Comparison of ENCODE assay signal across 10 cellular contexts in the genomic region with DNA sequence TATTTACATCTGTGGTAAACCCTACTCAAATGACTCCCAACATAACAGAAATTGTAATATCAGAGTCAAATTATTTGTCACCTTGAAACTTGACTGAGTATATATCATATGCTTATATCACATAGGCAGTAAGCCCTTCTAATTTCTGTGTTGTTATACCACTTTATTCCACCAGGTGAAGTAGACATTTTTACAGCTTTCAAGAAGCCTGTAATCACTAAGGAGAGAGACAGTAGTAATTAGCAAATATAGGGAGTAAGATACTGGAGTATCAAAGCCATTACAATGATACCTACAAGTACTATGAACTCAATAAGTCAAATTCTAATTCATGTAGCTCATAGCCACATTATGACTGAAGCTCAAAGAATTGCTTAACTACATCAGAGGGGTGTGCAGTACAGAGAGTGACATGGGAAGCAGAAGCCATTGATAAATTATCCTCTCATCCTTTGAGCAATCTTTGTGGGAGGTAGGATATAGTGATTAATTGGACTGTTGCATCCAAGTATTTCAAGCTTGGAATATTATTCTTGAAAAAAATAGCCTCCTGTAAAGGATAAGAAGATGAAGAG.
DNase-seq lines count a peak whose midpoint lies in the region; ATAC-seq, FAIRE-seq and TF ChIP-seq lines count a peak whose summit lies in the region.
"Had no signal": no experiment of that assay in that cellular context is flagged by ENCODE, and none has a peak within 500 bp of the region (broad histone marks: within the 10 kb centered on the region; RNA-seq: fewer than 3 reads in every experiment).

No MANE protein-coding gene starts in this region.

- no peak overlapping the region for H3K4me3 ChIP-seq in BJ (ENCODE audit: low read depth, low read length)
- H3K4me3 ChIP-seq in bronchial epithelial cell (ENCODE audit: low read depth, low read length), result no peak overlapping the region
- H3K4me3 ChIP-seq in coronary artery, result no peak overlapping the region
- H3K4me3 ChIP-seq in thyroid gland (replicated peaks in 1 of 3), result no peak overlapping the region
- no peak overlapping the region for H3K4me3 ChIP-seq in CD8-positive, alpha-beta T cell (ENCODE audit: low read depth, low read length)
- H3K4me3 ChIP-seq: SJSA1 had no signal

- intact Hi-C loops in thyroid gland (cut with DNase I), result no loop called here
- intact Hi-C loops in CD8-positive, alpha-beta T cell (cut with DNase I, micrococcal nuclease), result no loop called here

- DNase-seq in BJ (ENCODE audit: low read depth) (no peak), bronchial epithelial cell (ENCODE audit: low read depth) (peak; percentile 42), DMS79 treated with DMSO at 0.1 percent for 48 hours (lab: John Stamatoyannopoulos, UW) (no peak), coronary artery (ENCODE audit: low spot score) (no peak), thyroid gland (no peak)
- DNase-seq in CD8-positive, alpha-beta T cell, result no peak
- DNase-seq: effector memory CD8-positive, alpha-beta T cell had no signal

- no peaks in the 10 kb centered on the region for H3K4me1 Mint-ChIP-seq in CD8-positive, alpha-beta T cell (ENCODE audit: low read depth)

- H3K9me3 ChIP-seq in thyroid gland, result no peaks in the 10 kb centered on the region
- H3K9me3 ChIP-seq in CD8-positive, alpha-beta T cell (ENCODE audit: low read length), result no peaks in the 10 kb centered on the region
- H3K9me3 ChIP-seq: SJSA1 had no signal

- no peaks in the 10 kb centered on the region for H3K36me3 ChIP-seq in BJ (ENCODE audit: control insufficient read depth, insufficient read depth, low read length)
- no peaks in the 10 kb centered on the region for H3K36me3 ChIP-seq in bronchial epithelial cell (ENCODE audit: control insufficient read depth, insufficient read depth, low read length)
- H3K36me3 ChIP-seq in thyroid gland, result no peaks in the 10 kb centered on the region
- no peaks in the 10 kb centered on the region for H3K36me3 ChIP-seq in CD8-positive, alpha-beta T cell (ENCODE audit: insufficient read depth, low read length)
- H3K36me3 ChIP-seq: SJSA1 had no signal

- H3K4me1 ChIP-seq in thyroid gland, result no peaks in the 10 kb centered on the region
- H3K4me1 ChIP-seq in CD8-positive, alpha-beta T cell (ENCODE audit: insufficient read depth, low read length), result no peaks in the 10 kb centered on the region
- H3K4me1 ChIP-seq: SJSA1 had no signal

- H3K9me3 Mint-ChIP-seq in CD8-positive, alpha-beta T cell, result peaks cover 5% of the 10 kb centered on the region

- no peak for FAIRE-seq in bronchial epithelial cell (lab: Jason Lieb, UNC)

- 0 out of 2 replicates have a peak, but pooled peaks have one; percentile 14 for TF ChIP-seq CTCF in BJ (IDR thresholded peaks at IDR 0.05; ENCODE audit: insufficient read depth, low read depth, low read length)
- TF ChIP-seq CTCF in bronchial epithelial cell (IDR thresholded peaks at IDR 0.05; ENCODE audit: insufficient read depth, low read length, severe bottlenecking), result no peak
- no peak for TF ChIP-seq CTCF in coronary artery (IDR thresholded peaks at IDR 0.05)
- peak in 2 of 6 experiments; percentile 25 to 33 for TF ChIP-seq CTCF in thyroid gland (IDR thresholded peaks at IDR 0.05)
- TF ChIP-seq CTCF in CD8-positive, alpha-beta T cell (IDR thresholded peaks at IDR 0.05), result no peak

- ATAC-seq in GM19468 (IDR thresholded peaks at IDR 0.05; ENCODE audit: extremely low read depth, unreplicated experiment), result peak; percentile 58
- ATAC-seq in HG03558 (IDR thresholded peaks at IDR 0.05; ENCODE audit: extremely low read depth, unreplicated experiment), result peak; percentile 53
- no peak for ATAC-seq in CD8-positive, alpha-beta T cell
- ATAC-seq: effector memory CD8-positive, alpha-beta T cell had no signal

- TF ChIP-seq POLR2A in thyroid gland (IDR thresholded peaks at IDR 0.05), result no peak

- CTCF ChIA-PET in BJ (lab: Yijun Ruan, JAX), result interaction anchor here (0.6 kb wide), 1 partner anchor 346 kb away, joined by 3 read pairs; no protein-coding TSS in a partner anchor
- CTCF ChIA-PET in CD8-positive, alpha-beta T cell (lab: Charles Lee), result no interaction called here

- H3K27me3 ChIP-seq in BJ (ENCODE audit: control insufficient read depth, insufficient read depth, low read length) (no peaks in the 10 kb centered on the region), bronchial epithelial cell (ENCODE audit: control insufficient read depth, insufficient read depth, low read length) (no peaks in the 10 kb centered on the region), thyroid gland (no peaks in the 10 kb centered on the region)
- H3K27me3 ChIP-seq in CD8-positive, alpha-beta T cell (ENCODE audit: insufficient read depth, low read length), result no peaks in the 10 kb centered on the region
- H3K27me3 ChIP-seq: SJSA1 had no signal

- no peaks in the 10 kb centered on the region for H3K27me3 Mint-ChIP-seq in CD8-positive, alpha-beta T cell (ENCODE audit: low read depth)
- H3K27me3 Mint-ChIP-seq: effector memory CD8-positive, alpha-beta T cell had no signal

- H3K27ac ChIP-seq in coronary artery (no peak overlapping the region), thyroid gland (no peak overlapping the region)
- no peak overlapping the region for H3K27ac ChIP-seq in CD8-positive, alpha-beta T cell (ENCODE audit: low read depth, low read length)
- H3K27ac ChIP-seq: SJSA1 had no signal

- no peak overlapping the region for H3K27ac Mint-ChIP-seq in CD8-positive, alpha-beta T cell
- H3K27ac Mint-ChIP-seq: effector memory CD8-positive, alpha-beta T cell had no signal

- H3K4me3 Mint-ChIP-seq in CD8-positive, alpha-beta T cell, result no peak overlapping the region
- H3K4me3 Mint-ChIP-seq: effector memory CD8-positive, alpha-beta T cell had no signal

- POLR2A ChIA-PET in BJ (lab: Charles Lee), result no interaction called here
- POLR2A ChIA-PET in CD8-positive, alpha-beta T cell (lab: Charles Lee), result no interaction called here

- no peaks in the 10 kb centered on the region for H3K36me3 Mint-ChIP-seq in CD8-positive, alpha-beta T cell
